Comparison of ENCODE assay signal across 8 cellular contexts in genomic region chr1:1157914-1158710, GRCh38. TPM values are rescaled to one million over a fixed set of nuclear protein-coding genes. Genes with fewer than 3 reads are reported as not detected.
DNase-seq lines count a peak whose midpoint lies in the region; ATAC-seq lines count a peak whose summit lies in the region.

No MANE protein-coding gene starts in this region.

- peaks cover 8% of the 10 kb centered on the region for H3K9me3 Mint-ChIP-seq in activated naive CD4-positive, alpha-beta T cell treated with anti-CD3 and anti-CD28 coated beads, Interleukin-2, amount 50 U/mL, for 24 hours

- no peak overlapping the region for H3K27ac Mint-ChIP-seq in activated naive CD4-positive, alpha-beta T cell treated with anti-CD3 and anti-CD28 coated beads, Interleukin-2, amount 50 U/mL, for 24 hours

- peak; percentile 79 for DNase-seq in AG20443 (ENCODE audit: low spot score)
- DNase-seq in NAMALWA (ENCODE audit: low spot score): peak; percentile 56
- no peak for DNase-seq in Right ventricle myocardium inferior (ENCODE audit: missing footprints)
- peak; percentile 14 to 90 (median 78) for DNase-seq in nucleus accumbens (lab: John Stamatoyannopoulos, UW)
- DNase-seq in NCI-H1105 treated with DMSO at 0.1 percent for 48 hours (lab: John Stamatoyannopoulos, UW): no peak

- peak overlapping the region; percentile 23 for H3K4me3 Mint-ChIP-seq in activated naive CD4-positive, alpha-beta T cell treated with anti-CD3 and anti-CD28 coated beads, Interleukin-2, amount 50 U/mL, for 24 hours

- no peaks in the 10 kb centered on the region for H3K27me3 Mint-ChIP-seq in activated naive CD4-positive, alpha-beta T cell treated with anti-CD3 and anti-CD28 coated beads, Interleukin-2, amount 50 U/mL, for 24 hours

- peak; percentile 63 for ATAC-seq in GM19351 (IDR thresholded peaks at IDR 0.05; ENCODE audit: unreplicated experiment)
- peak; percentile 59 for ATAC-seq in Right ventricle myocardium inferior
- no peak for ATAC-seq in HG03439 (IDR thresholded peaks at IDR 0.05; ENCODE audit: unreplicated experiment)

- no peaks in the 10 kb centered on the region for H3K4me1 Mint-ChIP-seq in activated naive CD4-positive, alpha-beta T cell treated with anti-CD3 and anti-CD28 coated beads, Interleukin-2, amount 50 U/mL, for 24 hours

- no peaks in the 10 kb centered on the region for H3K36me3 Mint-ChIP-seq in activated naive CD4-positive, alpha-beta T cell treated with anti-CD3 and anti-CD28 coated beads, Interleukin-2, amount 50 U/mL, for 24 hours

- intact Hi-C loops in Right ventricle myocardium inferior (cut with DNase I): no loop called here

RNA-seq across cellular contexts. Expression of gene TTLL10, which starts 15.6 kb away (rescaled TPM):
- 0.24 TPM for total RNA-seq in Right ventricle myocardium inferior

RNA-seq across cellular contexts. Expression of gene C1orf159, which starts 42.2 kb away (rescaled TPM):
- 2.9 TPM for total RNA-seq in Right ventricle myocardium inferior

RNA-seq across cellular contexts. Expression of gene TNFRSF18, which starts 48.3 kb away (rescaled TPM):
- not detected for total RNA-seq in Right ventricle myocardium inferior

RNA-seq across cellular contexts. Expression of gene TNFRSF4, which starts 55.8 kb away (rescaled TPM):
- 1.4 TPM for total RNA-seq in Right ventricle myocardium inferior

Comparison
In these comparisons a context has a peak if more than half of its experiments do, and no peak if none do; other contexts are left out.
1. DNase-seq: peak in AG20443 (single experiment), NAMALWA (single experiment) and nucleus accumbens (56 of 56); none in Right ventricle myocardium inferior (single experiment) and NCI-H1105 treated with DMSO at 0.1 percent for 48 hours (single experiment).